In genomic region chr13:100532090-100532766, GRCh38 we compare ENCODE assay signal across 22 cellular contexts. TPM values are rescaled to one million over a fixed set of nuclear protein-coding genes. Genes with fewer than 3 reads are reported as not detected.
A peak's percentile ranks its signal among the peaks of the same experiment; 100 is the strongest.
DNase-seq lines count a peak whose midpoint lies in the region; ATAC-seq, FAIRE-seq and TF ChIP-seq lines count a peak whose summit lies in the region.
"Had no signal": no experiment of that assay in that cellular context is flagged by ENCODE, and none has a peak within 500 bp of the region (broad histone marks: within the 10 kb centered on the region; RNA-seq: fewer than 3 reads in every experiment).

No MANE protein-coding gene starts in this region.

- intact Hi-C loops in left cardiac atrium (cut with DNase I) = no loop called here
- intact Hi-C loops in K562 (cut with micrococcal nuclease) = no loop called here
- intact Hi-C loops in HepG2 (cut with micrococcal nuclease; ENCODE audit: unreplicated experiment) = no loop called here

- no peak overlapping the region for H3K4me2 ChIP-seq in K562 (ENCODE audit: insufficient read depth, low read length)
- H3K4me2 ChIP-seq in HepG2 (ENCODE audit: low read depth, low read length) = no peak overlapping the region
- H3K4me2 ChIP-seq: KMS-11 had no signal

- TF ChIP-seq POLR2A in K562 (conservative IDR thresholded peaks at IDR 0.05) = no peak
- no peak for TF ChIP-seq POLR2A in HepG2 (IDR thresholded peaks at IDR 0.05; ENCODE audit: insufficient read depth in 1 of 2, low read depth in 2 of 2, low read length in 2 of 2)

- H3K4me3 ChIP-seq in right atrium auricular region (no peak overlapping the region), K562 (no peak overlapping the region), HepG2 (replicated peaks in 1 of 3; ENCODE audit: insufficient read depth in 1 of 3, low read depth in 2 of 3, low read length in 3 of 3) (no peak overlapping the region)
- H3K4me3 ChIP-seq: GM12878 had no signal

- POLR2A ChIA-PET in K562 (lab: Yijun Ruan, JAX) (no interaction called here), HepG2 (lab: Yijun Ruan, JAX) (no interaction called here)

- H3K79me2 ChIP-seq in K562 (ENCODE audit: control insufficient read depth, insufficient read depth, low read length) = no peaks in the 10 kb centered on the region
- no peaks in the 10 kb centered on the region for H3K79me2 ChIP-seq in HepG2 (ENCODE audit: insufficient read depth, low read length)

- H3K27me3 ChIP-seq in right atrium auricular region (no peaks in the 10 kb centered on the region), K562 (ENCODE audit: control insufficient read depth in 2 of 2, insufficient read depth in 2 of 2, low read length in 2 of 2) (peaks cover 0 to 7% of the 10 kb centered on the region in 2 experiments; a peak in 3 of 5 replicates), HepG2 (ENCODE audit: control insufficient read depth in 1 of 2, insufficient read depth in 2 of 2, low read length in 2 of 2) (no peaks in the 10 kb centered on the region; a peak in 1 of 5 replicates)

- no peak for ATAC-seq in left cardiac atrium
- no peak for ATAC-seq in K562
- no peak; the same call in 2 of the 3 replicates for ATAC-seq in HepG2
- ATAC-seq: CD8-positive, alpha-beta T cell; GM12878; PC-3 had no signal

- H3K36me3 ChIP-seq in right atrium auricular region = peaks cover 5% of the 10 kb centered on the region
- no peaks in the 10 kb centered on the region for H3K36me3 ChIP-seq in K562 (ENCODE audit: control insufficient read depth, insufficient read depth, low read length)
- peaks cover 7% of the 10 kb centered on the region in 2 experiments; a peak in 4 of 5 replicates for H3K36me3 ChIP-seq in HepG2 (replicated peaks in 1 of 2; ENCODE audit: control insufficient read depth in 1 of 2, insufficient read depth in 2 of 2, low read length in 2 of 2)

- H4K20me1 ChIP-seq in K562 (replicated peaks; ENCODE audit: control insufficient read depth, insufficient read depth, low read length) = no peaks in the 10 kb centered on the region
- H4K20me1 ChIP-seq in HepG2 (ENCODE audit: insufficient read depth, low read length) = no peaks in the 10 kb centered on the region

- H3K9ac ChIP-seq in K562 (ENCODE audit: insufficient read depth in 1 of 2, low read depth in 2 of 2, low read length in 2 of 2) = no peak overlapping the region
- H3K9ac ChIP-seq in HepG2 (ENCODE audit: insufficient read depth, low read depth, low read length) = no peak overlapping the region
- H3K9ac ChIP-seq: KMS-11 had no signal

- FAIRE-seq in K562 (lab: Jason Lieb, UNC) = no peak
- no peak for FAIRE-seq in HepG2 (lab: Jason Lieb, UNC)
- FAIRE-seq: A204.1, GM12878, GM19239 had no signal

- no peak overlapping the region for H2AFZ ChIP-seq in K562 (ENCODE audit: low read depth, low read length)
- no peak overlapping the region for H2AFZ ChIP-seq in HepG2 (ENCODE audit: low read length)

- CTCF ChIA-PET in K562 (lab: Yijun Ruan, JAX; ENCODE audit: low intra/inter-chr PET ratio) (no interaction called here), HepG2 (lab: Yijun Ruan, JAX; ENCODE audit: low intra/inter-chr PET ratio, low total read pairs) (no interaction called here)

- TF ChIP-seq CTCF in right atrium auricular region (IDR thresholded peaks at IDR 0.05) = no peak
- TF ChIP-seq CTCF in K562 (IDR thresholded peaks at IDR 0.05 in 2 of 3, conservative IDR thresholded peaks at IDR 0.05 in 1 of 3; ENCODE audit: insufficient read depth in 2 of 3, low read depth in 1 of 3, low read length in 3 of 3) = no peak
- TF ChIP-seq CTCF in HepG2 (CRISPR knock-in tag; IDR thresholded peaks at IDR 0.05) = no peak

- no peaks in the 10 kb centered on the region for H3K9me1 ChIP-seq in K562 (ENCODE audit: control insufficient read depth, insufficient read depth, low read length)

- TF ChIP-seq RAD21 in K562 (CRISPR knock-in tag; conservative IDR thresholded peaks at IDR 0.05 in 1 of 2, IDR thresholded peaks at IDR 0.05 in 1 of 2) (no peak), HepG2 (CRISPR knock-in tag; IDR thresholded peaks at IDR 0.05) (no peak)

- no TSS peak for BruUV-seq in K562 (replicated peaks; lab: Mats Ljungman, UMichigan)
- BruUV-seq in HepG2 (replicated peaks; lab: Mats Ljungman, UMichigan) = no TSS peak

- WGBS in K562 (ENCODE audit: insufficient coverage, low coverage, missing lambda C conversion rate) = 66% methylated on average over 19 of the region's 60 CpGs
- 99% methylated on average over 29 of the region's 60 CpGs for WGBS in HepG2 (ENCODE audit: low lambda C conversion rate)

- H3K9me3 ChIP-seq in right atrium auricular region (no peaks in the 10 kb centered on the region), K562 (replicated peaks; ENCODE audit: control insufficient read depth, insufficient read depth, low read depth, low read length) (no peaks in the 10 kb centered on the region), HepG2 (ENCODE audit: low read length) (no peaks in the 10 kb centered on the region)

- DNase-seq in right atrium auricular region (ENCODE audit: low spot score) (peak; percentile 54), left cardiac atrium (no peak), K562 (ENCODE audit: extremely low read depth in 1 of 4, low spot score in 3 of 4) (no peak), HepG2 (ENCODE audit: low spot score) (no peak), NCI-H146 treated with DMSO at 0.1 percent for 48 hours (lab: John Stamatoyannopoulos, UW; ENCODE audit: unreplicated experiment) (no peak), HUDEP-2 (lab: John Stamatoyannopoulos, UW; ENCODE audit: unreplicated experiment in 76 of 76) (no peak), Kasumi-1 (lab: John Stamatoyannopoulos, UW) (no peak)
- DNase-seq in stimulated activated CD8-positive, alpha-beta memory T cell treated with anti-CD3 and anti-CD28 coated beads, Interleukin-4, amount 100 ng/mL, for 48 hours = peak; percentile 8
- DNase-seq: Calu3, EL, NCI-H1048, NCI-H1436, NCI-H2029, NCI-H345, NCI-H526, PC-3 had no signal

- H3K4me1 ChIP-seq in right atrium auricular region = no peaks in the 10 kb centered on the region
- H3K4me1 ChIP-seq in K562 (replicated peaks in 1 of 2; ENCODE audit: control insufficient read depth in 2 of 2, insufficient read depth in 2 of 2, low read length in 2 of 2) = no peaks in the 10 kb centered on the region
- peaks cover 29% of the 10 kb centered on the region for H3K4me1 ChIP-seq in HepG2 (ENCODE audit: insufficient read depth, low read length)

- in situ Hi-C loops in K562 (cut with MboI) = loop anchor here (25.0 kb wide), 1 partner anchor 870 kb away; no protein-coding TSS in a partner anchor
- in situ Hi-C loops in HepG2 (cut with HindIII; ENCODE audit: extremely low pct_ligation_motif_present, low pct_unique_long_range_greater_than_20kb) = loop anchor here (25.0 kb wide), 1 partner anchor 870 kb away; no protein-coding TSS in a partner anchor

- TF ChIP-seq EP300 in K562 (IDR thresholded peaks at IDR 0.05; ENCODE audit: low read length) = no peak
- no peak for TF ChIP-seq EP300 in HepG2 (IDR thresholded peaks at IDR 0.05; ENCODE audit: low read depth in 2 of 2, low read length in 2 of 2)
- no peak for TF ChIP-seq EP300 in HepG2 (CRISPR knock-in tag; IDR thresholded peaks at IDR 0.05; ENCODE audit: borderline replicate concordance)

- H3K27ac ChIP-seq in right atrium auricular region (no peak overlapping the region), K562 (ENCODE audit: extremely low read depth, low read depth, low read length) (no peak overlapping the region), HepG2 (ENCODE audit: extremely low read length, insufficient read depth, low read length) (no peak overlapping the region)
- H3K27ac ChIP-seq: KMS-11, RWPE1 had no signal

RNA-seq across cellular contexts. Expression of gene GGACT, which starts 56.4 kb away (rescaled TPM):
- total RNA-seq in right atrium auricular region (1 to 10 TPM; 1.4 TPM), left cardiac atrium (1 to 10 TPM; 1.9 to 2.7 TPM), K562 (2014; rRNA removed) (1.7 and 2.9 TPM in 2 replicates), K562 (2014; rRNA removed; fragmentation: Illumina TruSeq; extraction: Trizol) (1.7 and 3.5 TPM in 2 replicates), K562 (2015; rRNA removed; fragmentation: Illumina TruSeq; extraction: Trizol) (0.98 and 1.1 TPM in 2 replicates), K562 (2021) (1.6 and 2.8 TPM in 2 replicates), HepG2 (2016; rRNA removed; fragmentation: Illumina TruSeq; extraction: Trizol) (1.6 and 1.9 TPM in 2 replicates)
- total RNA-seq in K562 (2011; cell fraction: chromatin; rRNA removed; ENCODE audit: low replicate concordance) = 0.81 and 1.0 TPM in 2 replicates
- 0.17 and 0.66 TPM in 2 replicates for total RNA-seq in K562 (2011; cell fraction: nucleolus; rRNA removed)
- total RNA-seq in K562 (2011; cell fraction: nucleoplasm; rRNA removed) = 0.29 and 0.69 TPM in 2 replicates
- polyA plus RNA-seq in K562 (2011; rRNA removed) (1.1 and 1.5 TPM in 2 replicates), K562 (2014; fragmentation: Illumina TruSeq; extraction: Trizol) (1.7 and 2.1 TPM in 2 replicates), K562 (2014; fragmentation: Nextera tagmentation; extraction: Ambion mirVana) (under 1 TPM; 0.20 to 0.38 TPM), K562 (2014; rRNA removed) (1.6 and 3.2 TPM in 2 replicates), HepG2 (2011; rRNA removed) (1.7 and 2.3 TPM in 2 replicates)
- 1.3 and 1.4 TPM in 2 replicates for polyA plus RNA-seq in K562 (2011; cell fraction: cytosol; rRNA removed)
- polyA plus RNA-seq in K562 (2011; cell fraction: nucleus; rRNA removed) = 1.1 and 1.3 TPM in 2 replicates
- 2.0 and 2.7 TPM in 2 replicates for polyA plus RNA-seq in K562 (2012)
- 0.69 and 1.1 TPM in 2 replicates for polyA minus RNA-seq in K562 (2011; rRNA and poly(A)+ RNA removed)
- 0.86 and 1.8 TPM in 2 replicates for polyA minus RNA-seq in K562 (2011; cell fraction: cytosol; rRNA and poly(A)+ RNA removed)
- polyA minus RNA-seq in K562 (2011; cell fraction: nucleus; rRNA and poly(A)+ RNA removed) = 0.67 TPM in 2 replicates
- 0.88 and 1.9 TPM in 2 replicates for total RNA-seq in HepG2 (2016; cell fraction: cytosol; rRNA removed; fragmentation: Illumina TruSeq; extraction: Trizol; ENCODE audit: low read depth)
- total RNA-seq in HepG2 (2016; cell fraction: insoluble cytoplasmic fraction; rRNA removed; fragmentation: Illumina TruSeq; extraction: Trizol) = 1.3 and 1.8 TPM in 2 replicates
- total RNA-seq in HepG2 (2016; cell fraction: membrane; rRNA removed; fragmentation: Illumina TruSeq; extraction: Trizol) = 2.3 and 2.4 TPM in 2 replicates
- total RNA-seq in HepG2 (2016; cell fraction: nucleus; rRNA removed; fragmentation: Illumina TruSeq; extraction: Trizol) = 0.56 and 0.93 TPM in 2 replicates
- polyA plus RNA-seq in HepG2 (2011; cell fraction: cytosol; rRNA removed) = 1.2 and 1.3 TPM in 2 replicates
- polyA plus RNA-seq in HepG2 (2011; cell fraction: nucleus; rRNA removed) = 0.69 and 0.97 TPM in 2 replicates
- 2.7 and 6.4 TPM in 2 replicates for polyA plus RNA-seq in HepG2 (2012)
- 1.9 and 2.4 TPM in 2 replicates for polyA plus RNA-seq in HepG2 (2016; cell fraction: cytosol; fragmentation: Illumina TruSeq; extraction: Trizol; ENCODE audit: low read depth)
- polyA plus RNA-seq in HepG2 (2016; cell fraction: insoluble cytoplasmic fraction; fragmentation: Illumina TruSeq; extraction: Trizol; ENCODE audit: low read depth) = 1.7 and 2.2 TPM in 2 replicates
- 2.2 and 3.9 TPM in 2 replicates for polyA plus RNA-seq in HepG2 (2016; cell fraction: membrane; fragmentation: Illumina TruSeq; extraction: Trizol; ENCODE audit: low read depth)
- polyA plus RNA-seq in HepG2 (2016; cell fraction: nucleus; fragmentation: Illumina TruSeq; extraction: Trizol; ENCODE audit: insufficient read depth, low read depth) = 0.39 and 0.98 TPM in 2 replicates
- 0.33 and 0.34 TPM in 2 replicates for polyA minus RNA-seq in HepG2 (2011; rRNA and poly(A)+ RNA removed; ENCODE audit: low replicate concordance)
- polyA minus RNA-seq in HepG2 (2011; cell fraction: cytosol; rRNA and poly(A)+ RNA removed) = 0.18 and 0.40 TPM in 2 replicates
- 1.8 and 2.5 TPM in 2 replicates for polyA minus RNA-seq in HepG2 (2011; cell fraction: nucleus; rRNA and poly(A)+ RNA removed)

Comparison
In these comparisons a context has a peak if more than half of its experiments do, and no peak if none do; other contexts are left out.
1. DNase-seq: peak in right atrium auricular region (single experiment) and stimulated activated CD8-positive, alpha-beta memory T cell treated with anti-CD3 and anti-CD28 coated beads, Interleukin-4, amount 100 ng/mL, for 48 hours (single experiment); none in left cardiac atrium (single experiment), K562 (0 of 4), HepG2 (single experiment), NCI-H146 treated with DMSO at 0.1 percent for 48 hours (single experiment), HUDEP-2 (0 of 76) and Kasumi-1 (0 of 2).